Comparison of ENCODE assay signal across 9 cellular contexts in genomic region chr7:100246121-100246864, GRCh38. TPM values are rescaled to one million over a fixed set of nuclear protein-coding genes. Genes with fewer than 3 reads are reported as not detected.
DNase-seq lines count a peak whose midpoint lies in the region; ATAC-seq and TF ChIP-seq lines count a peak whose summit lies in the region.
"Not testable (repeated sequence)": the region's sequence is repeated elsewhere in the genome, so short reads cannot be mapped to it uniquely, and the experiment has no call there.
"Had no signal": no experiment of that assay in that cellular context is flagged by ENCODE, and none has a peak within 500 bp of the region (broad histone marks: within the 10 kb centered on the region; RNA-seq: fewer than 3 reads in every experiment).

No MANE protein-coding gene starts in this region.

- BruUV-seq in Caco-2 (replicated peaks; lab: Mats Ljungman, UMichigan); PC-3 (replicated peaks; lab: Mats Ljungman, UMichigan): not testable (repeated sequence)

- not testable (repeated sequence) for H3K4me3 Mint-ChIP-seq in Caco-2 (ENCODE audit: unreplicated experiment); HFFc6; activated T-cell treated with anti-CD3 and anti-CD28 coated beads, Interleukin-2, amount 50 U/mL, for 72 hours; central memory CD8-positive, alpha-beta T cell; stimulated activated naive CD8-positive, alpha-beta T cell treated with anti-CD3 and anti-CD28 coated beads, Interleukin-15, Interleukin-2, amounts not matched to agents 100 ng/mL and 50 ng/mL, for 24 hours

- H3K4me1 Mint-ChIP-seq in Caco-2 (ENCODE audit: low read depth, unreplicated experiment) (peaks cover 19% of the 10 kb centered on the region), HFFc6 (ENCODE audit: low read depth) (peaks cover 23% of the 10 kb centered on the region)
- H3K4me1 Mint-ChIP-seq in activated T-cell treated with anti-CD3 and anti-CD28 coated beads, Interleukin-2, amount 50 U/mL, for 72 hours (ENCODE audit: low read depth), result peaks cover 31% of the 10 kb centered on the region
- peaks cover 20% of the 10 kb centered on the region for H3K4me1 Mint-ChIP-seq in central memory CD8-positive, alpha-beta T cell
- H3K4me1 Mint-ChIP-seq in stimulated activated naive CD8-positive, alpha-beta T cell treated with anti-CD3 and anti-CD28 coated beads, Interleukin-15, Interleukin-2, amounts not matched to agents 100 ng/mL and 50 ng/mL, for 24 hours (ENCODE audit: low read depth), result peaks cover 37% of the 10 kb centered on the region

- H2AFZ ChIP-seq in PC-3 (ENCODE audit: low read length); parathyroid adenoma: not testable (repeated sequence)

- H3K36me3 ChIP-seq in Caco-2 (ENCODE audit: control insufficient read depth, insufficient read depth, low read length); PC-3 (ENCODE audit: low read depth, low read length); parathyroid adenoma (ENCODE audit: control insufficient read depth, insufficient read depth, low read length): not testable (repeated sequence)

- H3K4me1 ChIP-seq in Caco-2 (peaks cover 16% of the 10 kb centered on the region), PC-3 (ENCODE audit: insufficient read depth, low read length) (peaks cover 23% of the 10 kb centered on the region), parathyroid adenoma (peaks cover 26% of the 10 kb centered on the region)

- not testable (repeated sequence) for H3F3A ChIP-seq in PC-3 (ENCODE audit: low read length, unreplicated experiment)

- not testable (repeated sequence) for H3K36me3 Mint-ChIP-seq in Caco-2 (ENCODE audit: insufficient read depth, unreplicated experiment); HFFc6 (ENCODE audit: low read depth); activated T-cell treated with anti-CD3 and anti-CD28 coated beads, Interleukin-2, amount 50 U/mL, for 72 hours (ENCODE audit: insufficient read depth in 2 of 2); central memory CD8-positive, alpha-beta T cell (ENCODE audit: insufficient read depth); stimulated activated naive CD8-positive, alpha-beta T cell treated with anti-CD3 and anti-CD28 coated beads, Interleukin-15, Interleukin-2, amounts not matched to agents 100 ng/mL and 50 ng/mL, for 24 hours (ENCODE audit: low read depth)

- H3K27ac Mint-ChIP-seq in Caco-2 (ENCODE audit: unreplicated experiment), result peak overlapping the region; percentile 6
- peak overlapping the region; percentile 63 for H3K27ac Mint-ChIP-seq in HFFc6
- H3K27ac Mint-ChIP-seq in activated T-cell treated with anti-CD3 and anti-CD28 coated beads, Interleukin-2, amount 50 U/mL, for 72 hours, result peak overlapping the region; percentile 66
- H3K27ac Mint-ChIP-seq in central memory CD8-positive, alpha-beta T cell (ENCODE audit: low read depth), result peak overlapping the region; percentile 50
- peak overlapping the region; percentile 23 for H3K27ac Mint-ChIP-seq in stimulated activated naive CD8-positive, alpha-beta T cell treated with anti-CD3 and anti-CD28 coated beads, Interleukin-15, Interleukin-2, amounts not matched to agents 100 ng/mL and 50 ng/mL, for 24 hours

- not testable (repeated sequence) for TF ChIP-seq CTCF in Caco-2 (IDR thresholded peaks at IDR 0.05; ENCODE audit: insufficient read depth in 1 of 2, low read depth in 1 of 2, low read length in 1 of 2, severe bottlenecking in 1 of 2, unreplicated experiment in 1 of 2); HFFc6 (IDR thresholded peaks at IDR 0.05); PC-3 (conservative IDR thresholded peaks at IDR 0.05; ENCODE audit: low read depth, low read length); parathyroid adenoma (IDR thresholded peaks at IDR 0.05)

- not testable (repeated sequence) for H3K9me2 ChIP-seq in PC-3 (replicated peaks; ENCODE audit: low read length)

- not testable (repeated sequence) for H3K4me2 ChIP-seq in PC-3 (ENCODE audit: low read length); parathyroid adenoma (ENCODE audit: low read length)

- DNase-seq in Caco-2; activated T-cell treated with anti-CD3 and anti-CD28 coated beads, Interleukin-2, amount 50 U/mL, for 72 hours; central memory CD8-positive, alpha-beta T cell (ENCODE audit: low spot score in 2 of 2): not testable (repeated sequence)
- DNase-seq in HFFc6 (peak; percentile 26), PC-3 (peak; percentile 54), left kidney (ENCODE audit: low read depth, low spot score) (peak; percentile 84)

- peak; percentile 48 for ATAC-seq in PC-3
- ATAC-seq in activated T-cell treated with anti-CD3 and anti-CD28 coated beads, Interleukin-2, amount 50 U/mL, for 72 hours (replicated peaks in 1 of 2); central memory CD8-positive, alpha-beta T cell (replicated peaks; ENCODE audit: extremely low read depth, poor library complexity, severe bottlenecking): not testable (repeated sequence)

- not testable (repeated sequence) for H3K27ac ChIP-seq in PC-3 (ENCODE audit: low read length)
- peak overlapping the region; percentile 82 for H3K27ac ChIP-seq in parathyroid adenoma

- H3K9me3 ChIP-seq in Caco-2; PC-3 (ENCODE audit: low read length); parathyroid adenoma (ENCODE audit: control insufficient read depth, low read length): not testable (repeated sequence)

- not testable (repeated sequence) for H3K9ac ChIP-seq in PC-3 (ENCODE audit: low read length); parathyroid adenoma

- POLR2A ChIA-PET in Caco-2 (lab: Charles Lee); PC-3 (lab: Charles Lee; ENCODE audit: unreplicated experiment): not testable (repeated sequence)

- not testable (repeated sequence) for H4K20me1 ChIP-seq in PC-3 (ENCODE audit: low read length)

- not testable (repeated sequence) for H3K27me3 ChIP-seq in Caco-2 (replicated peaks; ENCODE audit: control insufficient read depth, insufficient read depth, low read length); PC-3 (ENCODE audit: low read length); parathyroid adenoma (ENCODE audit: control insufficient read depth, insufficient read depth, low read length)

- H3K9me3 Mint-ChIP-seq in Caco-2 (ENCODE audit: unreplicated experiment); HFFc6; activated T-cell treated with anti-CD3 and anti-CD28 coated beads, Interleukin-2, amount 50 U/mL, for 72 hours; central memory CD8-positive, alpha-beta T cell; stimulated activated naive CD8-positive, alpha-beta T cell treated with anti-CD3 and anti-CD28 coated beads, Interleukin-15, Interleukin-2, amounts not matched to agents 100 ng/mL and 50 ng/mL, for 24 hours: not testable (repeated sequence)

- H3K4me3 ChIP-seq in Caco-2 (ENCODE audit: low read depth, low read length); PC-3 (ENCODE audit: low read length); parathyroid adenoma (ENCODE audit: low read depth, low read length): not testable (repeated sequence)

- intact Hi-C loops in Caco-2 (cut with micrococcal nuclease; ENCODE audit: unreplicated experiment); PC-3 (cut with micrococcal nuclease): not testable (repeated sequence)

- H3K79me2 ChIP-seq in PC-3 (ENCODE audit: low read length), result not testable (repeated sequence)
- peaks cover 45% of the 10 kb centered on the region for H3K79me2 ChIP-seq in parathyroid adenoma

- H3K27me3 Mint-ChIP-seq in Caco-2 (ENCODE audit: insufficient read depth, unreplicated experiment); HFFc6 (ENCODE audit: insufficient read depth); activated T-cell treated with anti-CD3 and anti-CD28 coated beads, Interleukin-2, amount 50 U/mL, for 72 hours (ENCODE audit: low read depth); central memory CD8-positive, alpha-beta T cell; stimulated activated naive CD8-positive, alpha-beta T cell treated with anti-CD3 and anti-CD28 coated beads, Interleukin-15, Interleukin-2, amounts not matched to agents 100 ng/mL and 50 ng/mL, for 24 hours: not testable (repeated sequence)

- CTCF ChIA-PET in Caco-2 (lab: Charles Lee), result interaction anchor here (0.6 to 1.4 kb wide), 3 partner anchors 23 to 136 kb away, joined by 4 to 5 read pairs (median 4); no protein-coding TSS in a partner anchor
- CTCF ChIA-PET in PC-3 (lab: Charles Lee), result not testable (repeated sequence)

RNA-seq across cellular contexts. Expression of gene PVRIG, which starts 26.5 kb away (rescaled TPM):
- total RNA-seq in Caco-2 (2022), result not detected in 2 replicates
- total RNA-seq in HFFc6 (2021; fragmentation: NEBNext Ultra II Directional; extraction: Animal tissue kit (Norgen Biotek cat#: 25700)), result under 1 TPM in 4 of 6 experiments, not detected in 2; 0.51 to 0.87 (median 0.61) TPM
- total RNA-seq in PC-3 (2014; rRNA removed), result not detected in 2 replicates
- 10 to 100 TPM; 26.7 to 34.4 TPM for total RNA-seq in activated T-cell treated with anti-CD3 and anti-CD28 coated beads, Interleukin-2, amount 50 U/mL, for 72 hours
- total RNA-seq: HT-29 had no signal

Comparison
In these comparisons a context has a peak if more than half of its experiments do, and no peak if none do; other contexts are left out.
1. H3K27ac Mint-ChIP-seq: peak in every context shown above with its lines; median percentile 66 in activated T-cell treated with anti-CD3 and anti-CD28 coated beads, Interleukin-2, amount 50 U/mL, for 72 hours; 63 in HFFc6; 50 in central memory CD8-positive, alpha-beta T cell; 23 in stimulated activated naive CD8-positive, alpha-beta T cell treated with anti-CD3 and anti-CD28 coated beads, Interleukin-15, Interleukin-2, amounts not matched to agents 100 ng/mL and 50 ng/mL, for 24 hours; 6 in Caco-2.
2. RNA of gene PVRIG, which starts 26.5 kb away (total RNA-seq): 26.7 to 34.4 TPM in activated T-cell treated with anti-CD3 and anti-CD28 coated beads, Interleukin-2, amount 50 U/mL, for 72 hours; 0.51 to 0.87 TPM in HFFc6, not detected in Caco-2 and not detected in PC-3; every median in the first group is over 10 times any median in the second.